In the genomic region with DNA sequence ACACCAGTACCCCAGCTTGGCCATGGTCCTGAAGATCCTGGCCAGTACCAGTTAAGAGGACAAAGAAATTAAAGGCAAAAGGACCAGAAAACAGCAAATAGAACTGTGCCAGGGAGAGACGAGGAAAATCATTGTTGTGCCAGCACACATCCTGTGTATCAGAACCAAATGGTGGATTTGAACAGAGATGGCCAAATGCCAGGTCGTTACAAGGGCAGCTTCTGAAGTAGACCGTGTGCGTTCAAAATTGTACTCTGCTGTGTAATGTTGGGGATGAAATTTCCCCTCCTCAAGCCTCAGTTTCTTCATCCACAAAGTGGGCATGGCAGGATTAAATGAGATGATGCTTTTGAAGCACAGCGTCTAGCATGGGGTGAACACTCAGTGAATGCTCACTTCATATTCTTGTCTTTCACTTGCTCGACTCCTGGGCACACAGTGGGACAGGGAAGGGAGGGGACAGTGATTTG, we compare ENCODE assay signal across 10 cellular contexts. TPM values are rescaled to one million over a fixed set of nuclear protein-coding genes. Genes with fewer than 3 reads are reported as not detected.
A peak's percentile ranks its signal among the peaks of the same experiment; 100 is the strongest.
DNase-seq lines count a peak whose midpoint lies in the region; ATAC-seq and TF ChIP-seq lines count a peak whose summit lies in the region.
"Had no signal": no experiment of that assay in that cellular context is flagged by ENCODE, and none has a peak within 500 bp of the region (broad histone marks: within the 10 kb centered on the region; RNA-seq: fewer than 3 reads in every experiment).

No MANE protein-coding gene starts in this region.

- no peak overlapping the region for H3K4me3 ChIP-seq in mammary epithelial cell (replicated peaks in 1 of 3; ENCODE audit: insufficient read depth in 1 of 3, low read depth in 2 of 3, low read length in 3 of 3)
- no peak overlapping the region for H3K4me3 ChIP-seq in left lung
- H3K4me3 ChIP-seq in tibial artery, result no peak overlapping the region

- H3K36me3 ChIP-seq in mammary epithelial cell (ENCODE audit: insufficient read depth, low read length) (no peaks in the 10 kb centered on the region), left lung (no peaks in the 10 kb centered on the region), tibial artery (no peaks in the 10 kb centered on the region)

- in situ Hi-C loops in mammary epithelial cell (cut with MboI; ENCODE audit: low sequenced_read_pairs in 2 of 2) (loop anchor here in 1 of 2 donors (5.0 kb wide), 1 partner anchor 76 kb away; no protein-coding TSS in a partner anchor), KBM-7 (cut with MboI; ENCODE audit: low pct_unique_long_range_greater_than_20kb, low sequenced_read_pairs) (no loop called here)

- POLR2A ChIA-PET in GM10248 (lab: Yijun Ruan, JAX), result no interaction called here

- H3K9ac ChIP-seq in mammary epithelial cell (ENCODE audit: insufficient read depth, low read length), result peak overlapping the region; percentile 33

- H3K9me3 ChIP-seq in mammary epithelial cell (replicated peaks; ENCODE audit: insufficient read depth, low read length), result no peaks in the 10 kb centered on the region
- no peaks in the 10 kb centered on the region for H3K9me3 ChIP-seq in left lung
- H3K9me3 ChIP-seq in tibial artery, result no peaks in the 10 kb centered on the region

- intact Hi-C loops in mammary epithelial cell (cut with micrococcal nuclease) (no loop called here), left lung (cut with DNase I) (no loop called here), tibial artery (cut with DNase I; ENCODE audit: low total_unique reads) (no loop called here)

- no peak for ATAC-seq in left lung

- TF ChIP-seq CTCF in mammary epithelial cell (conservative IDR thresholded peaks at IDR 0.05 in 1 of 2, IDR thresholded peaks at IDR 0.05 in 1 of 2; ENCODE audit: extremely low read depth in 1 of 2, insufficient read depth in 1 of 2, low read depth in 1 of 2, low read length in 2 of 2) (no peak), left lung (IDR thresholded peaks at IDR 0.05) (no peak), tibial artery (IDR thresholded peaks at IDR 0.05) (no peak), GM10248 (IDR thresholded peaks at IDR 0.05; ENCODE audit: control extremely low read depth, extremely low read depth, low read depth, missing control alignments) (no peak)

- peak; percentile 3 for DNase-seq in NCI-H2081 treated with DMSO at 0.1 percent for 48 hours (lab: John Stamatoyannopoulos, UW)
- no peak for DNase-seq in mammary epithelial cell
- no peak for DNase-seq in left lung
- DNase-seq in tibial artery, result no peak
- DNase-seq in activated CD8-positive, alpha-beta memory T cell treated with anti-CD3 and anti-CD28 coated beads, Interleukin-2, amount 50 U/mL, for 4 hours, result no peak
- DNase-seq in GM10248 (ENCODE audit: extremely low spot score), result no peak
- no peak for DNase-seq in KBM-7
- DNase-seq in superior temporal gyrus (ENCODE audit: extremely low spot score), result no peak
- DNase-seq: activated gamma-delta T cell treated with Interleukin-2 at 50 U/mL for 16 hours, NCI-H1105 had no signal

- H3K27me3 ChIP-seq in mammary epithelial cell (ENCODE audit: insufficient read depth, low read length), result no peaks in the 10 kb centered on the region
- no peaks in the 10 kb centered on the region for H3K27me3 ChIP-seq in left lung
- no peaks in the 10 kb centered on the region for H3K27me3 ChIP-seq in tibial artery

- 59% methylated on average over 6 of the region's 6 CpGs for WGBS in mammary epithelial cell (ENCODE audit: low coverage, missing lambda C conversion rate)

- CTCF ChIA-PET in mammary epithelial cell (lab: Charles Lee; ENCODE audit: low non-redundant PET), result interaction anchor here (0.6 kb wide), 1 partner anchor 82 kb away, joined by 3 read pairs; no protein-coding TSS in a partner anchor
- CTCF ChIA-PET in GM10248 (lab: Yijun Ruan, JAX), result interaction anchor here (1.2 to 4.2 kb wide), 4 partner anchors 9 to 196 kb away, joined by 4 to 29 read pairs (median 8); no protein-coding TSS in a partner anchor

- peak overlapping the region; percentile 59 for H3K27ac ChIP-seq in mammary epithelial cell (ENCODE audit: insufficient read depth, low read depth, low read length)
- H3K27ac ChIP-seq in left lung, result peak overlapping the region; percentile 76 to 90
- peak overlapping the region; percentile 36 to 65 for H3K27ac ChIP-seq in tibial artery

- H4K20me1 ChIP-seq in mammary epithelial cell (ENCODE audit: insufficient read depth, low read length), result no peaks in the 10 kb centered on the region

- no peaks in the 10 kb centered on the region for H3K79me2 ChIP-seq in mammary epithelial cell (ENCODE audit: insufficient read depth, low read length)

- peak overlapping the region; percentile 57 for H2AFZ ChIP-seq in mammary epithelial cell (ENCODE audit: low read depth, low read length)

- peaks cover 24% of the 10 kb centered on the region for H3K4me1 ChIP-seq in mammary epithelial cell (ENCODE audit: insufficient read depth, low read length)
- H3K4me1 ChIP-seq in left lung, result peaks cover 19 to 40% of the 10 kb centered on the region in 2 donors
- peaks cover 0 to 26% (median 8%) of the 10 kb centered on the region in 4 donors for H3K4me1 ChIP-seq in tibial artery

- H3K4me2 ChIP-seq in mammary epithelial cell (ENCODE audit: insufficient read depth, low read depth, low read length), result peak overlapping the region; percentile 1

- TSS peak; percentile 89 for BruUV-seq in mammary epithelial cell (replicated peaks; lab: Mats Ljungman, UMichigan)

- dilution Hi-C loops in mammary epithelial cell (cut with HindIII; ENCODE audit: low sequenced_read_pairs), result no loop called here

RNA-seq across cellular contexts. Expression of a gene that starts 43.1 kb away (rescaled TPM):
- total RNA-seq in mammary epithelial cell (10 to 100 TPM; 22.6 to 74.2 TPM), left lung (1,000 to 10,000 TPM; 1,132 to 1,298 TPM)
- polyA plus RNA-seq in mammary epithelial cell, result 33.6 TPM
- polyA minus RNA-seq in mammary epithelial cell, result 27.1 TPM

Comparison
In these comparisons a context has a peak if more than half of its experiments do, and no peak if none do; other contexts are left out.
1. RNA of a gene that starts 43.1 kb away (total RNA-seq): 1,132 to 1,298 TPM in left lung; 22.6 to 74.2 TPM in mammary epithelial cell; every median in the first group is over 10 times any median in the second.
2. Peak in every context shown above with its lines, with median percentiles within 50 percentile points of each other: H3K27ac ChIP-seq.